ENCODE assay signal across 27 cellular contexts in the genomic region with DNA sequence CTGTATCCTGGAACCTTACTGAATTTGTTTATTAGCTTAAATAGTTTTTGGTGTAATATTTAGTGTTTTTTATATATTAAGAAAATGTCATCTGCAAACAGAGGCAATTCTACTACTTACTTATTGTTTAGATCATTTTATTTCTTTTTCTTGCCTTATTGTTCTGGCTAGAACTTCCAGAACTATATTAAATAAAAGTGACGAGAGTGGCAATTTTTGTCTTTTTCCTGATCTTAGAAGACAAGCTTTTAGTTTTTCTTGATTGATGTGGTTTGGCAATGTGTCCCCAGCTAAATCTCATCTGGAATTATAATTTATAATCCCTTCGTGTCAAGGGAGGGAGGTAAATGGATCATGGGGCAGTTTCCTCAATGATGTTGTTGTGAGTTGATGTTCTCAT.
"Had no signal": no experiment of that assay in that cellular context is flagged by ENCODE, and none has a peak within 500 bp of the region (broad histone marks: within the 10 kb centered on the region; RNA-seq: fewer than 3 reads in every experiment).

No MANE protein-coding gene starts in this region.

- H3K36me3 ChIP-seq: colonic mucosa, esophagus muscularis mucosa, esophagus squamous epithelium, gastrocnemius medialis, gastroesophageal sphincter, heart left ventricle, heart right ventricle had no signal

- H3K27me3 ChIP-seq: colonic mucosa, dorsolateral prefrontal cortex, esophagus muscularis mucosa, esophagus squamous epithelium, foreskin keratinocyte, gastrocnemius medialis, gastroesophageal sphincter, heart left ventricle, heart right ventricle had no signal

- H3K4me1 ChIP-seq: colonic mucosa, esophagus muscularis mucosa, esophagus squamous epithelium, foreskin keratinocyte, gastrocnemius medialis, gastroesophageal sphincter, heart left ventricle, heart right ventricle had no signal

- H3K4me3 ChIP-seq: colonic mucosa, coronary artery, dorsolateral prefrontal cortex, esophagus muscularis mucosa, esophagus squamous epithelium, gastrocnemius medialis, gastroesophageal sphincter, heart left ventricle, heart right ventricle had no signal

- FAIRE-seq: colon, endometrium, endothelial cell of umbilical vein had no signal

- ATAC-seq: effector memory CD8-positive, alpha-beta T cell; esophagus mucosa; foreskin keratinocyte; gastrocnemius medialis; gastroesophageal sphincter; heart left ventricle; heart right ventricle had no signal

- H3K9me3 ChIP-seq: colonic mucosa, esophagus squamous epithelium, gastrocnemius medialis, gastroesophageal sphincter had no signal

- H3K27ac ChIP-seq: colonic mucosa, coronary artery, dorsolateral prefrontal cortex, epithelial cell of prostate, esophagus muscularis mucosa, esophagus squamous epithelium, foreskin keratinocyte, gastrocnemius medialis, gastroesophageal sphincter, heart left ventricle, heart right ventricle had no signal

- DNase-seq: colonic mucosa; cortex of kidney; dermis blood vessel endothelial cell; dorsolateral prefrontal cortex; effector CD4-positive, alpha-beta T cell; effector CD8-positive, alpha-beta T cell; effector memory CD4-positive, alpha-beta T cell; effector memory CD8-positive, alpha-beta T cell; endodermal cell; erythroblast; esophagus squamous epithelium; foreskin fibroblast; foreskin keratinocyte; foreskin melanocyte; gastrocnemius medialis; glutamatergic neuron; head of caudate nucleus; heart left ventricle; heart right ventricle had no signal
